ENCODE assay signal across 35 cellular contexts in genomic region chr7:148694631-148695030, GRCh38.
"Had no signal": no experiment of that assay in that cellular context is flagged by ENCODE, and none has a peak within 500 bp of the region (broad histone marks: within the 10 kb centered on the region; RNA-seq: fewer than 3 reads in every experiment).

No MANE protein-coding gene starts in this region.

- H3K4me3 ChIP-seq: MG63 had no signal

- DNase-seq: Kasumi-1, MG63, MM.1S, MV-4-11, NCI-H1048, NCI-H1092, NCI-H1092 treated with DMSO at 0.1 percent for 48 hours, NCI-H1105, NCI-H1105 treated with DMSO at 0.1 percent for 48 hours, NCI-H1417, NCI-H1417 treated with DMSO at 0.1 percent for 48 hours, NCI-H1436, NCI-H1436 treated with DMSO at 0.1 percent for 48 hours, NCI-H146, NCI-H1694, NCI-H1694 treated with DMSO at 0.1 percent for 48 hours, NCI-H187, NCI-H187 treated with DMSO at 0.1 percent for 48 hours, NCI-H1930, NCI-H2029, NCI-H2029 treated with DMSO at 0.1 percent for 48 hours, NCI-H2081, NCI-H2081 treated with DMSO at 0.1 percent for 48 hours, NCI-H2107, NCI-H2171, NCI-H2171 treated with DMSO at 0.1 percent for 48 hours, NCI-H2227 treated with DMSO at 0.1 percent for 48 hours, NCI-H226, NCI-H345, NCI-H446, NCI-H446 treated with DMSO at 0.1 percent for 48 hours, NCI-H510A, NCI-H510A treated with DMSO at 0.1 percent for 48 hours, NCI-H524, NCI-H524 treated with DMSO at 0.1 percent for 48 hours had no signal

- H3K36me3 ChIP-seq: MG63 had no signal

- H3K9me3 ChIP-seq: MG63 had no signal
